In genomic region chr4:42252315-42252714, GRCh38 we compare ENCODE assay signal across 34 cellular contexts.
"Had no signal": no experiment of that assay in that cellular context is flagged by ENCODE, and none has a peak within 500 bp of the region (broad histone marks: within the 10 kb centered on the region; RNA-seq: fewer than 3 reads in every experiment).

No MANE protein-coding gene starts in this region.

- H3K36me3 ChIP-seq: MG63 had no signal

- H3K4me3 ChIP-seq: MG63 had no signal

- DNase-seq: Karpas-422, Kasumi-1, MG63, MM.1S, MV-4-11, NCI-H1048, NCI-H1092, NCI-H1092 treated with DMSO at 0.1 percent for 48 hours, NCI-H1105, NCI-H1105 treated with DMSO at 0.1 percent for 48 hours, NCI-H1417, NCI-H1417 treated with DMSO at 0.1 percent for 48 hours, NCI-H1436, NCI-H1436 treated with DMSO at 0.1 percent for 48 hours, NCI-H146, NCI-H1694, NCI-H1694 treated with DMSO at 0.1 percent for 48 hours, NCI-H187, NCI-H187 treated with DMSO at 0.1 percent for 48 hours, NCI-H1930, NCI-H2029, NCI-H2029 treated with DMSO at 0.1 percent for 48 hours, NCI-H2081, NCI-H2081 treated with DMSO at 0.1 percent for 48 hours, NCI-H2107, NCI-H2171, NCI-H2171 treated with DMSO at 0.1 percent for 48 hours, NCI-H2227 treated with DMSO at 0.1 percent for 48 hours, NCI-H226, NCI-H345, NCI-H446, NCI-H446 treated with DMSO at 0.1 percent for 48 hours, NCI-H510A, NCI-H510A treated with DMSO at 0.1 percent for 48 hours had no signal

- H3K27me3 ChIP-seq: MG63 had no signal

- H3K9me3 ChIP-seq: MG63 had no signal
